Comparison of ENCODE assay signal across 1 cellular context in the genomic region with DNA sequence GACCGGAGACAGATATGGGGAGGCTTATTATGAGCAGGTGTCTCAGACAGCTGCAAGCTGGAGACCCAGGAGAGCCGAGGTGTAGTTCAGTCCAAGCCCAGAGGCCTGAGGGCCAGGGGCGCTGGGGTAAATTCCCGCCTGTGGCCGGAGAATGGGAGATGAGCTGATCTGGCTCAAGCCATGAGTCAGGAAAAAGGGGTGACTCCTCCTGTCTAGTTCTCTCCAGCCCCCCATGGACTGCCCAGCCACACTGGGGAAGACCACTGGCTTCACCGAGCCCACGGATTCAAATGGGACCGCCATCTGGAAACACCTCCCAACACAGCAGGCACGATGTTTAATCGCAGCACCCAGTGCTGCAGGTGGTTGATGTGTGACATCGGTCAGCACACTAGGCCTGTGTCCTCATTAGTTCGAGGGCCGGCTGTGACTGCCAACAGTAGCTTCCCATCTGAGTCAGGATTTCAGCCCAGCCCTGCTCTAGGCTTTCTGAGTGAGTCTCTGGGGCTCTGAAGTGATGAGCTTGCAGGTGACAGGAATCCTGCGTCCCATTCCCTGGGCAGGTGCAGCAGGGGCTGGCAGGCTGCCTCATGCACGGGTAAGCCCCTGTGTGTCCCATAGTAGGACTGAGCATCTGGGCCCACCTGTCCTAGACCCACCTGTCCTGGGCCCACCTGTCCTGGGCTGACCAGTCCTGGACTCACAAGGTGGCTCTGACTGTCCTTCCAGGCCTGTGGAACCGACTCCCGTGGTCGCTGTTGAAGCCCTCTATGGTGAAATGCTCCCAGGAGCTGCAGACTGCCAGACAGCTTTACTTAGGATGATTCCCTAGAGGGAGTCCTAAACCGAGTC.
TF ChIP-seq lines count a peak whose summit lies in the region.

No MANE protein-coding gene starts in this region.

TF ChIP-seq in WTC11, 78 proteins besides CTCF, POLR2A, EP300 and RAD21 (continued from another document):
- TF ChIP-seq AFF4 (CRISPR knock-in tag; IDR thresholded peaks at IDR 0.05; ENCODE audit: borderline replicate concordance) (no peak), GTF2I (CRISPR knock-in tag; conservative IDR thresholded peaks at IDR 0.05) (no peak), ESRRA (CRISPR knock-in tag; IDR thresholded peaks at IDR 0.05; ENCODE audit: borderline replicate concordance) (no peak), JAZF1 (CRISPR knock-in tag; IDR thresholded peaks at IDR 0.05) (no peak), ERG (CRISPR knock-in tag; IDR thresholded peaks at IDR 0.05) (no peak), ZNF121 (CRISPR knock-in tag; IDR thresholded peaks at IDR 0.05) (no peak), E2F5 (CRISPR knock-in tag; IDR thresholded peaks at IDR 0.05) (no peak), ZNF425 (CRISPR knock-in tag; conservative IDR thresholded peaks at IDR 0.05) (no peak), OVOL2 (CRISPR knock-in tag; IDR thresholded peaks at IDR 0.05; ENCODE audit: borderline replicate concordance) (no peak), NR2C2 (CRISPR knock-in tag; IDR thresholded peaks at IDR 0.05) (no peak), ATF2 (CRISPR knock-in tag; IDR thresholded peaks at IDR 0.05; ENCODE audit: borderline replicate concordance, low read depth) (no peak), CDX4 (CRISPR knock-in tag; IDR thresholded peaks at IDR 0.05; ENCODE audit: borderline replicate concordance) (no peak), ZNF416 (CRISPR knock-in tag; IDR thresholded peaks at IDR 0.05) (no peak), ZNF219 (CRISPR knock-in tag; IDR thresholded peaks at IDR 0.05; ENCODE audit: borderline replicate concordance) (no peak), IRF2 (CRISPR knock-in tag; IDR thresholded peaks at IDR 0.05; ENCODE audit: borderline replicate concordance, low read depth) (no peak), TP53 (CRISPR knock-in tag; IDR thresholded peaks at IDR 0.05) (no peak)
- TF ChIP-seq, protein P1, sequence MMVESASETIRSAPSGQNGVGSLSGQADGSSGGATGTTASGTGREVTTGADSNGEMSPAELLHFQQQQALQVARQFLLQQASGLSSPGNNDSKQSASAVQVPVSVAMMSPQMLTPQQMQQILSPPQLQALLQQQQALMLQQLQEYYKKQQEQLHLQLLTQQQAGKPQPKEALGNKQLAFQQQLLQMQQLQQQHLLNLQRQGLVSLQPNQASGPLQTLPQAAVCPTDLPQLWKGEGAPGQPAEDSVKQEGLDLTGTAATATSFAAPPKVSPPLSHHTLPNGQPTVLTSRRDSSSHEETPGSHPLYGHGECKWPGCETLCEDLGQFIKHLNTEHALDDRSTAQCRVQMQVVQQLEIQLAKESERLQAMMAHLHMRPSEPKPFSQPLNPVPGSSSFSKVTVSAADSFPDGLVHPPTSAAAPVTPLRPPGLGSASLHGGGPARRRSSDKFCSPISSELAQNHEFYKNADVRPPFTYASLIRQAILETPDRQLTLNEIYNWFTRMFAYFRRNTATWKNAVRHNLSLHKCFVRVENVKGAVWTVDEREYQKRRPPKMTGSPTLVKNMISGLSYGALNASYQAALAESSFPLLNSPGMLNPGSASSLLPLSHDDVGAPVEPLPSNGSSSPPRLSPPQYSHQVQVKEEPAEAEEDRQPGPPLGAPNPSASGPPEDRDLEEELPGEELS (CRISPR knock-in tag; IDR thresholded peaks at IDR 0.05) = no peak
- TF ChIP-seq, protein P2, sequence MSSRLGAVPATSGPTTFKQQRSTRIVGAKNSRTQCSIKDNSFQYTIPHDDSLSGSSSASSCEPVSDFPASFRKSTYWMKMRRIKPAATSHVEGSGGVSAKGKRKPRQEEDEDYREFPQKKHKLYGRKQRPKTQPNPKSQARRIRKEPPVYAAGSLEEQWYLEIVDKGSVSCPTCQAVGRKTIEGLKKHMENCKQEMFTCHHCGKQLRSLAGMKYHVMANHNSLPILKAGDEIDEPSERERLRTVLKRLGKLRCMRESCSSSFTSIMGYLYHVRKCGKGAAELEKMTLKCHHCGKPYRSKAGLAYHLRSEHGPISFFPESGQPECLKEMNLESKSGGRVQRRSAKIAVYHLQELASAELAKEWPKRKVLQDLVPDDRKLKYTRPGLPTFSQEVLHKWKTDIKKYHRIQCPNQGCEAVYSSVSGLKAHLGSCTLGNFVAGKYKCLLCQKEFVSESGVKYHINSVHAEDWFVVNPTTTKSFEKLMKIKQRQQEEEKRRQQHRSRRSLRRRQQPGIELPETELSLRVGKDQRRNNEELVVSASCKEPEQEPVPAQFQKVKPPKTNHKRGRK (CRISPR knock-in tag; IDR thresholded peaks at IDR 0.05; ENCODE audit: borderline replicate concordance) = no peak
